18 cellular contexts compared by ENCODE assay signal in genomic region chr20:20195011-20195705, GRCh38.
DNase-seq lines count a peak whose midpoint lies in the region; TF ChIP-seq lines count a peak whose summit lies in the region.
"Had no signal": no experiment of that assay in that cellular context is flagged by ENCODE, and none has a peak within 500 bp of the region (broad histone marks: within the 10 kb centered on the region; RNA-seq: fewer than 3 reads in every experiment).

No MANE protein-coding gene starts in this region.

- in situ Hi-C loops in GM13977 (cut with MboI; ENCODE audit: low pct_unique_long_range_greater_than_20kb, low sequenced_read_pairs, unreplicated experiment), result no loop called here

- POLR2A ChIA-PET in HEK293 (lab: Yijun Ruan, JAX), result no interaction called here

- no peak overlapping the region for H2AFZ ChIP-seq in hepatocyte

- intact Hi-C loops in left ventricle myocardium inferior (cut with micrococcal nuclease), result no loop called here

- WGBS in hepatocyte (ENCODE audit: low lambda C conversion rate, missing lambda C conversion rate), result 63% methylated on average over 6 of the region's 6 CpGs

- no peak overlapping the region for H3K27ac ChIP-seq in HEK293 (ENCODE audit: extremely low read depth, low read depth, low read length)
- H3K27ac ChIP-seq in left ventricle myocardium inferior (replicated peaks), result peak overlapping the region; percentile 77
- H3K27ac ChIP-seq in hepatocyte, result no peak overlapping the region
- H3K27ac ChIP-seq: SK-N-MC had no signal

- TF ChIP-seq CTCF in HEK293 (tag by site-specific recombination; IDR thresholded peaks at IDR 0.05) (no peak), left ventricle myocardium inferior (IDR thresholded peaks at IDR 0.05; ENCODE audit: borderline replicate concordance) (no peak), GM13977 (IDR thresholded peaks at IDR 0.05; ENCODE audit: extremely low read depth, insufficient read depth, missing control alignments) (no peak), hepatocyte (IDR thresholded peaks at IDR 0.05; ENCODE audit: poor library complexity) (no peak)

- H4K20me1 ChIP-seq in hepatocyte (ENCODE audit: insufficient read depth, poor library complexity, severe bottlenecking), result no peaks in the 10 kb centered on the region

- H3K27me3 ChIP-seq in left ventricle myocardium inferior (ENCODE audit: low read depth) (no peaks in the 10 kb centered on the region), hepatocyte (peaks cover 4% of the 10 kb centered on the region)
- H3K27me3 ChIP-seq: MG63 had no signal

- no peaks in the 10 kb centered on the region for H3K79me2 ChIP-seq in hepatocyte

- peaks cover 20% of the 10 kb centered on the region for H3K4me1 ChIP-seq in HEK293 (ENCODE audit: control insufficient read depth, insufficient read depth, low read length)
- H3K4me1 ChIP-seq in left ventricle myocardium inferior, result peaks cover 25% of the 10 kb centered on the region
- peaks cover 9% of the 10 kb centered on the region for H3K4me1 ChIP-seq in hepatocyte (ENCODE audit: insufficient read depth)

- H3K4me2 ChIP-seq in hepatocyte, result no peak overlapping the region

- DNase-seq in NCI-H524 (lab: John Stamatoyannopoulos, UW) (peak; percentile 15 to 56), NCI-H524 treated with DMSO at 0.1 percent for 48 hours (lab: John Stamatoyannopoulos, UW) (no peak), cerebellar cortex (ENCODE audit: low spot score) (peak; percentile 88), left ventricle myocardium inferior (peak; percentile 62), SHP77 treated with DMSO at 0.1 percent for 48 hours (lab: John Stamatoyannopoulos, UW) (no peak), GM13977 (ENCODE audit: low spot score) (no peak), hepatocyte (ENCODE audit: low spot score) (no peak)
- DNase-seq: DMS79 treated with DMSO at 0.1 percent for 48 hours, H7, HFFc6, MG63, NCI-H187 treated with DMSO at 0.1 percent for 48 hours, NCI-H226, NCI-H510A treated with DMSO at 0.1 percent for 48 hours, SHP77 had no signal

- H3K9me2 ChIP-seq in hepatocyte (replicated peaks; ENCODE audit: insufficient read depth), result no peaks in the 10 kb centered on the region

- H3K36me3 ChIP-seq in HEK293 (ENCODE audit: control insufficient read depth in 2 of 2, insufficient read depth in 1 of 2, low read length in 2 of 2) (no peaks in the 10 kb centered on the region), left ventricle myocardium inferior (no peaks in the 10 kb centered on the region), hepatocyte (replicated peaks; ENCODE audit: insufficient read depth, low read depth) (no peaks in the 10 kb centered on the region)
- H3K36me3 ChIP-seq: MG63 had no signal

- H3K4me3 ChIP-seq in HEK293 (ENCODE audit: low read depth, low read length) (no peak overlapping the region), left ventricle myocardium inferior (no peak overlapping the region), hepatocyte (no peak overlapping the region)
- H3K4me3 ChIP-seq: GM12878, MG63, SK-N-MC had no signal

- H3K9me3 ChIP-seq in HEK293 (ENCODE audit: control insufficient read depth, insufficient read depth, low read depth, low read length), result no peaks in the 10 kb centered on the region
- H3K9me3 ChIP-seq in left ventricle myocardium inferior (replicated peaks), result no peaks in the 10 kb centered on the region
- H3K9me3 ChIP-seq in hepatocyte (ENCODE audit: low read depth), result no peaks in the 10 kb centered on the region
- H3K9me3 ChIP-seq: MG63 had no signal

- CTCF ChIA-PET in HEK293 (lab: Yijun Ruan, JAX), result no interaction called here

TF ChIP-seq in HEK293, 187 proteins besides CTCF, POLR2A, EP300 and RAD21:
- TF ChIP-seq ZBTB17 (tag by site-specific recombination; IDR thresholded peaks at IDR 0.05) (peak; percentile 24; the same call in 1 of the 2 replicates), ZNF266 (tag by site-specific recombination; IDR thresholded peaks at IDR 0.05; ENCODE audit: low read depth) (no peak), ZBTB11 (tag by site-specific recombination; conservative IDR thresholded peaks at IDR 0.05; ENCODE audit: low read depth) (no peak), AEBP2 (tag by site-specific recombination; IDR thresholded peaks at IDR 0.05; ENCODE audit: borderline replicate concordance) (no peak), ZNF488 (tag by site-specific recombination; IDR thresholded peaks at IDR 0.05) (no peak), MZF1 (tag by site-specific recombination; IDR thresholded peaks at IDR 0.05; ENCODE audit: borderline replicate concordance) (no peak), KLF8 (tag by site-specific recombination; IDR thresholded peaks at IDR 0.05) (no peak)
TF ChIP-seq in HEK293: peak in this region for 1.

Comparison
In these comparisons a context has a peak if more than half of its experiments do, and no peak if none do; other contexts are left out.
1. DNase-seq: peak in NCI-H524 (2 of 2), cerebellar cortex (single experiment) and left ventricle myocardium inferior (single experiment); none in NCI-H524 treated with DMSO at 0.1 percent for 48 hours (single experiment), SHP77 treated with DMSO at 0.1 percent for 48 hours (single experiment), GM13977 (single experiment) and hepatocyte (single experiment).